In genomic region chr1:31798433-31799195, GRCh38 we compare ENCODE assay signal across 9 cellular contexts. TPM values are rescaled to one million over a fixed set of nuclear protein-coding genes. Genes with fewer than 3 reads are reported as not detected.
A peak's percentile ranks its signal among the peaks of the same experiment; 100 is the strongest.
DNase-seq lines count a peak whose midpoint lies in the region; ATAC-seq and TF ChIP-seq lines count a peak whose summit lies in the region.
"Had no signal": no experiment of that assay in that cellular context is flagged by ENCODE, and none has a peak within 500 bp of the region (broad histone marks: within the 10 kb centered on the region; RNA-seq: fewer than 3 reads in every experiment).

No MANE protein-coding gene starts in this region.

- no peak for TF ChIP-seq CTCF in foreskin keratinocyte (conservative IDR thresholded peaks at IDR 0.05)

- in situ Hi-C loops in SK-MEL-5 (cut with HindIII; ENCODE audit: low pct_unique_long_range_greater_than_20kb, low sequenced_read_pairs) = no loop called here

- peak overlapping the region; percentile 69 for H3K27ac ChIP-seq in foreskin keratinocyte
- H3K27ac ChIP-seq: esophagus muscularis mucosa had no signal

- peaks cover 6% of the 10 kb centered on the region for H3K4me1 ChIP-seq in foreskin keratinocyte

- peak; percentile 68 for DNase-seq in activated CD8-positive, alpha-beta memory T cell treated with anti-CD3 and anti-CD28 coated beads, Interleukin-2, amount 50 U/mL, for 48 hours
- DNase-seq in activated CD8-positive, alpha-beta memory T cell treated with anti-CD3 and anti-CD28 coated beads for 24 hours = no peak
- DNase-seq in SK-MEL-5 (ENCODE audit: low read depth, low spot score) (peak; percentile 21), foreskin keratinocyte (peak; percentile 65 to 80), occipital lobe (lab: John Stamatoyannopoulos, UW) (no peak), DMS79 treated with DMSO at 0.1 percent for 48 hours (lab: John Stamatoyannopoulos, UW) (no peak)
- DNase-seq in stimulated activated naive CD8-positive, alpha-beta T cell treated with anti-CD3 and anti-CD28 coated beads, Interleukin-15, Interleukin-2, amounts not matched to agents 100 U/mL and 50 U/mL, for 24 hours = peak; percentile 27

- no peaks in the 10 kb centered on the region for H3K27me3 ChIP-seq in foreskin keratinocyte

- peak; percentile 93 for ATAC-seq in foreskin keratinocyte
- ATAC-seq in stimulated activated naive CD8-positive, alpha-beta T cell treated with anti-CD3 and anti-CD28 coated beads, Interleukin-15, Interleukin-2, amounts not matched to agents 100 U/mL and 50 U/mL, for 24 hours = peak; percentile 83
- no peak for ATAC-seq in GM21423 (IDR thresholded peaks at IDR 0.05; ENCODE audit: unreplicated experiment)

RNA-seq across cellular contexts. Expression of gene SPOCD1, which starts 17.2 kb away (rescaled TPM):
- total RNA-seq in SK-MEL-5 (2014; rRNA removed; shearing (Covaris generic)) = 1.4 and 1.5 TPM in 2 replicates
- polyA plus RNA-seq in SK-MEL-5 (2015; cell fraction: cytosol; rRNA removed) = 2.4 and 2.5 TPM in 2 replicates
- 17.6 and 20.8 TPM in 2 replicates for polyA plus RNA-seq in SK-MEL-5 (2015; cell fraction: nucleus; rRNA removed)
- total RNA-seq in foreskin keratinocyte = 3.2 and 4.8 TPM in 2 replicates
- 2.8 and 4.0 TPM in 2 replicates for polyA plus RNA-seq in foreskin keratinocyte
- not detected for total RNA-seq in occipital lobe

RNA-seq across cellular contexts. Expression of gene ADGRB2, which starts 34.5 kb away (rescaled TPM):
- 4.2 and 4.4 TPM in 2 replicates for total RNA-seq in SK-MEL-5 (2014; rRNA removed; shearing (Covaris generic))
- polyA plus RNA-seq in SK-MEL-5 (2015; cell fraction: cytosol; rRNA removed) = 11.1 and 11.8 TPM in 2 replicates
- polyA plus RNA-seq in SK-MEL-5 (2015; cell fraction: nucleus; rRNA removed) = 32.9 and 35.6 TPM in 2 replicates
- 2.5 and 2.8 TPM in 2 replicates for total RNA-seq in foreskin keratinocyte
- polyA plus RNA-seq in foreskin keratinocyte = 2.4 and 2.7 TPM in 2 replicates
- total RNA-seq in occipital lobe = 75.0 TPM

Comparison
In these comparisons a context has a peak if more than half of its experiments do, and no peak if none do; other contexts are left out.
1. DNase-seq: peak in activated CD8-positive, alpha-beta memory T cell treated with anti-CD3 and anti-CD28 coated beads, Interleukin-2, amount 50 U/mL, for 48 hours (single experiment), SK-MEL-5 (single experiment), foreskin keratinocyte (2 of 2) and stimulated activated naive CD8-positive, alpha-beta T cell treated with anti-CD3 and anti-CD28 coated beads, Interleukin-15, Interleukin-2, amounts not matched to agents 100 U/mL and 50 U/mL, for 24 hours (single experiment); none in activated CD8-positive, alpha-beta memory T cell treated with anti-CD3 and anti-CD28 coated beads for 24 hours (single experiment), occipital lobe (single experiment) and DMS79 treated with DMSO at 0.1 percent for 48 hours (single experiment).
2. RNA of gene ADGRB2, which starts 34.5 kb away (total RNA-seq): 75.0 TPM in occipital lobe (single experiment); 4.2 to 4.4 TPM in SK-MEL-5 and 2.5 to 2.8 TPM in foreskin keratinocyte; every median in the first group is over 10 times any median in the second.